9 cellular contexts compared by ENCODE assay signal in the genomic region with DNA sequence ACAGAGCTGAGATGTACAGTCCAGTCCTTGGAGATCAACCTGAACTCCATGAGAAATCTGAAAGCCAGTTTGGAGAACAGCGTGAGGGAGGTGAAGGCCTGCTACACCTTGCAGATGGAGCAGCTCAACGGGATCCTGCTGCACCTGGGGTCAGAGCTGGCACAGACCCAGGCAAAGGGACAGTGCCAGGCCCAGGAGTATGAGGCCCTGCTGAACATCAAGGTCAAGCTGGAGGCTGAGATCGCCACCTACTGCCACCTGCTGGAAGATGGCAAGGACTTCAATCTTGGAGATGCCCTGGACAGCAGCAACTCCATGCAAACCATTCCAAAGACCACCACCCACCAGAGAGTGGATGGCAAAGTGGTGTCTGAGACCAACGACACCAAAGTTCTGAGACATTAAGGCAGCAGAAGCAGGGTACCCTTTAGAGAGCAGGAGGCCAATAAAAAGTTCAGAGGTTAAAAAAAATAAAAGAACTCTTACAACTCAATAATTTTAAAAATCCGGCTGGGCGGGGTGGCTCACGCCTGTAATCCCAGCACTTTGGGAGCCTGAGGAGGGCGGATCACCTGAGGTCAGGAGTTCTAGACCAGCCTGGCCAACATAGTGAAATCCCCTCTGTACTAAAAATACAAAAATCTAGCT.
A peak's percentile ranks its signal among the peaks of the same experiment; 100 is the strongest.
DNase-seq lines count a peak whose midpoint lies in the region; ATAC-seq and TF ChIP-seq lines count a peak whose summit lies in the region.
"Had no signal": no experiment of that assay in that cellular context is flagged by ENCODE, and none has a peak within 500 bp of the region (broad histone marks: within the 10 kb centered on the region; RNA-seq: fewer than 3 reads in every experiment).

No MANE protein-coding gene starts in this region.

- ATAC-seq in HG03378 (IDR thresholded peaks at IDR 0.05; ENCODE audit: unreplicated experiment) (no peak), HG03139 (IDR thresholded peaks at IDR 0.05; ENCODE audit: unreplicated experiment) (no peak)

- TF ChIP-seq CTCF in fibroblast of the aortic adventitia (IDR thresholded peaks at IDR 0.05; ENCODE audit: insufficient read depth, low read length) = peak; percentile 65

- no peak overlapping the region for H3K4me3 ChIP-seq in fibroblast of the aortic adventitia (ENCODE audit: low read depth, low read length)
- H3K4me3 ChIP-seq: SK-N-MC had no signal

- DNase-seq in ELF-1 (ENCODE audit: low read depth, low spot score) (peak; percentile 34), MV-4-11 (lab: John Stamatoyannopoulos, UW) (peak; percentile 25), activated T-cell treated with anti-CD3 and anti-CD28 coated beads for 4 hours (peak; percentile 26), fibroblast of the aortic adventitia (ENCODE audit: low read depth) (peak; percentile 58), NCI-H2171 (lab: John Stamatoyannopoulos, UW) (no peak)
- DNase-seq in stimulated activated CD4-positive, alpha-beta T cell treated with anti-CD3 and anti-CD28 coated beads, Interleukin-1b, Interleukin-23, amount 100 ng/mL, for 24 hours (ENCODE audit: low read depth in 4 of 4, low spot score in 1 of 4) = peak; percentile 11 to 21 (median 13)
